ENCODE assay signal across 7 cellular contexts in genomic region chr13:97030705-97031452, GRCh38. TPM values are rescaled to one million over a fixed set of nuclear protein-coding genes. Genes with fewer than 3 reads are reported as not detected.
A peak's percentile ranks its signal among the peaks of the same experiment; 100 is the strongest.
DNase-seq lines count a peak whose midpoint lies in the region; ATAC-seq and TF ChIP-seq lines count a peak whose summit lies in the region.

No MANE protein-coding gene starts in this region.

- no peaks in the 10 kb centered on the region for H4K20me1 ChIP-seq in neural cell (ENCODE audit: insufficient read depth)

- H3K9ac ChIP-seq in neural cell (ENCODE audit: low read length) = no peak overlapping the region

- no peak for TF ChIP-seq POLR2A in body of pancreas (IDR thresholded peaks at IDR 0.05)
- no peak for TF ChIP-seq POLR2A in ovary (IDR thresholded peaks at IDR 0.05)

- DNase-seq in NCI-H1417 (lab: John Stamatoyannopoulos, UW) = peak; percentile 24 to 79 (median 29)
- no peak for DNase-seq in body of pancreas
- no peak for DNase-seq in activated naive CD4-positive, alpha-beta T cell treated with Interleukin-2 at 50 U/mL for 16 hours
- no peak for DNase-seq in ovary

- H3K9me3 ChIP-seq in body of pancreas = no peaks in the 10 kb centered on the region
- no peaks in the 10 kb centered on the region for H3K9me3 ChIP-seq in neural cell (ENCODE audit: low read length)
- no peaks in the 10 kb centered on the region for H3K9me3 ChIP-seq in ovary

- H3K79me2 ChIP-seq in neural cell (replicated peaks; ENCODE audit: insufficient read depth, low read length) = no peaks in the 10 kb centered on the region

- no peaks in the 10 kb centered on the region for H3K36me3 ChIP-seq in body of pancreas (replicated peaks in 1 of 2; ENCODE audit: insufficient read depth in 1 of 2, low read depth in 2 of 2)
- H3K36me3 ChIP-seq in neural cell (ENCODE audit: insufficient read depth, low read length) = no peaks in the 10 kb centered on the region
- H3K36me3 ChIP-seq in ovary = no peaks in the 10 kb centered on the region

- TF ChIP-seq RAD21 in neural cell (conservative IDR thresholded peaks at IDR 0.05) = peak; percentile 73

- H3K4me3 ChIP-seq in body of pancreas = no peak overlapping the region
- H3K4me3 ChIP-seq in neural cell (ENCODE audit: low read length) = no peak overlapping the region
- no peak overlapping the region for H3K4me3 ChIP-seq in ovary

- H3K4me2 ChIP-seq in neural cell (ENCODE audit: low read length) = no peak overlapping the region

- TF ChIP-seq EP300 in neural cell (conservative IDR thresholded peaks at IDR 0.05; ENCODE audit: poor library complexity, severe bottlenecking) = no peak
- no peak for TF ChIP-seq EP300 in ovary (IDR thresholded peaks at IDR 0.05)

- no peaks in the 10 kb centered on the region for H3K9me2 ChIP-seq in neural cell (ENCODE audit: insufficient read depth, low read length)

- no peaks in the 10 kb centered on the region for H3K27me3 ChIP-seq in body of pancreas
- no peaks in the 10 kb centered on the region for H3K27me3 ChIP-seq in neural cell (ENCODE audit: insufficient read depth, low read depth, low read length)
- H3K27me3 ChIP-seq in ovary = no peaks in the 10 kb centered on the region

- peak; percentile 40 for ATAC-seq in GM19463 (IDR thresholded peaks at IDR 0.05; ENCODE audit: unreplicated experiment)
- no peak for ATAC-seq in body of pancreas
- no peak for ATAC-seq in GM18868 (IDR thresholded peaks at IDR 0.05; ENCODE audit: unreplicated experiment)

- WGBS in body of pancreas, 2 donors = 20 to 34% methylated on average over 2 of the region's 2 CpGs
- WGBS in ovary, 3 donors = 45 to 50% (median 45%) methylated on average over 2 of the region's 2 CpGs

- H3F3A ChIP-seq in neural cell (ENCODE audit: insufficient read depth, low read length, poor library complexity, severe bottlenecking) = no peaks in the 10 kb centered on the region

- H2AFZ ChIP-seq in neural cell (ENCODE audit: low read depth, low read length) = no peak overlapping the region

- H3K4me1 ChIP-seq in body of pancreas = peaks cover 3% of the 10 kb centered on the region
- H3K4me1 ChIP-seq in ovary (ENCODE audit: insufficient read depth) = no peaks in the 10 kb centered on the region

- peak in 4 of 7 experiments; percentile 6 to 22 (median 20) for TF ChIP-seq CTCF in body of pancreas (IDR thresholded peaks at IDR 0.05)
- peak; percentile 67 for TF ChIP-seq CTCF in neural cell (IDR thresholded peaks at IDR 0.05; ENCODE audit: poor library complexity, severe bottlenecking)
- TF ChIP-seq CTCF in ovary (IDR thresholded peaks at IDR 0.05) = no peak

- H3K27ac ChIP-seq in body of pancreas (no peak overlapping the region), neural cell (ENCODE audit: low read length) (no peak overlapping the region), ovary (no peak overlapping the region)

- intact Hi-C loops in body of pancreas (cut with DNase I) = no loop called here
- intact Hi-C loops in ovary (cut with DNase I) = no loop called here

TF ChIP-seq in neural cell, 6 proteins besides CTCF, POLR2A, EP300 and RAD21:
- no peak for TF ChIP-seq POLR2AphosphoS5 (IDR thresholded peaks at IDR 0.05)
- no peak for TF ChIP-seq MXI1 (conservative IDR thresholded peaks at IDR 0.05; ENCODE audit: poor library complexity, severe bottlenecking)
- TF ChIP-seq SMC3 (conservative IDR thresholded peaks at IDR 0.05; ENCODE audit: poor library complexity) = peak; percentile 74
- TF ChIP-seq TAF1 (IDR thresholded peaks at IDR 0.05; ENCODE audit: low read depth) = no peak
- no peak for TF ChIP-seq EZH2 (IDR thresholded peaks at IDR 0.05; ENCODE audit: borderline replicate concordance, insufficient read depth, low read length, poor library complexity, severe bottlenecking)
- TF ChIP-seq REST (IDR thresholded peaks at IDR 0.05; ENCODE audit: borderline replicate concordance) = no peak

RNA-seq across cellular contexts. Expression of gene OXGR1, which starts 36.6 kb away (rescaled TPM):
- total RNA-seq in body of pancreas = under 1 TPM in 1 of 2 donors, not detected in 1; 0.52 TPM
- polyA plus RNA-seq in neural cell = not detected in 2 replicates
- polyA minus RNA-seq in neural cell = not detected in 2 replicates
- under 1 TPM in 4 of 7 donors, not detected in 3; 0.08 to 0.57 (median 0.39) TPM for total RNA-seq in ovary
- polyA plus RNA-seq in ovary = under 1 TPM; 0.04 to 0.72 TPM

Comparison
In these comparisons a context has a peak if more than half of its experiments do, and no peak if none do; other contexts are left out.
1. DNase-seq: peak in NCI-H1417 (3 of 3); none in body of pancreas (0 of 4), activated naive CD4-positive, alpha-beta T cell treated with Interleukin-2 at 50 U/mL for 16 hours (single experiment) and ovary (0 of 5).
2. CTCF ChIP-seq: peak in body of pancreas (4 of 7) and neural cell (single experiment); none in ovary (0 of 3).